1 cellular context compared by ENCODE assay signal in genomic region chr2:25819597-25820039, GRCh38.
TF ChIP-seq lines count a peak whose summit lies in the region.

No MANE protein-coding gene starts in this region.

TF ChIP-seq in liver, 16 proteins besides CTCF, POLR2A, EP300 and RAD21:
- TF ChIP-seq REST (IDR thresholded peaks at IDR 0.05) = peak; percentile 45
- TF ChIP-seq NR2F2 (IDR thresholded peaks at IDR 0.05) = no peak
- peak; percentile 45 for TF ChIP-seq SP1 (IDR thresholded peaks at IDR 0.05)
- peak; percentile 71 for TF ChIP-seq YY1 (IDR thresholded peaks at IDR 0.05)
- peak; percentile 61 for TF ChIP-seq ZBTB33 (IDR thresholded peaks at IDR 0.05)
- no peak for TF ChIP-seq TAF1 (conservative IDR thresholded peaks at IDR 0.05)
- no peak for TF ChIP-seq HNF4G (IDR thresholded peaks at IDR 0.05)
- TF ChIP-seq HNF4A (conservative IDR thresholded peaks at IDR 0.05) = peak; percentile 81 to 87
- TF ChIP-seq MAX (IDR thresholded peaks at IDR 0.05) = peak; percentile 61
- peak; percentile 59 for TF ChIP-seq FOXA2 (IDR thresholded peaks at IDR 0.05)
- TF ChIP-seq RXRA (IDR thresholded peaks at IDR 0.05) = peak; percentile 45 to 80
- peak in 1 of 2 donors; percentile 67 for TF ChIP-seq JUND (IDR thresholded peaks at IDR 0.05)
- TF ChIP-seq FOXA1 (IDR thresholded peaks at IDR 0.05) = peak; percentile 28
